Comparison of ENCODE assay signal across 21 cellular contexts in genomic region chr2:175732523-175732922, GRCh38.
"Had no signal": no experiment of that assay in that cellular context is flagged by ENCODE, and none has a peak within 500 bp of the region (broad histone marks: within the 10 kb centered on the region; RNA-seq: fewer than 3 reads in every experiment).

No MANE protein-coding gene starts in this region.

- H3K9me3 ChIP-seq: gastroesophageal sphincter, left lung, lower lobe of right lung had no signal

- ATAC-seq: foreskin keratinocyte, gastroesophageal sphincter, heart left ventricle, left lung, left ventricle myocardium superior, lower lobe of right lung had no signal

- H3K4me1 ChIP-seq: esophagus muscularis mucosa, foreskin keratinocyte, gastroesophageal sphincter, heart left ventricle, left lung, lower lobe of right lung had no signal

- H3K36me3 ChIP-seq: esophagus muscularis mucosa, gastroesophageal sphincter, heart left ventricle, left lung, lower lobe of right lung had no signal

- H3K27ac ChIP-seq: coronary artery, dorsolateral prefrontal cortex, esophagus muscularis mucosa, foreskin keratinocyte, gastroesophageal sphincter, heart left ventricle, hepatocyte, left lung, lower lobe of right lung had no signal

- DNase-seq: cerebellar nuclear complex; dermis blood vessel endothelial cell; dorsolateral prefrontal cortex; effector CD4-positive, alpha-beta T cell; effector memory CD4-positive, alpha-beta T cell; foreskin keratinocyte; heart left ventricle; hypothalamus; immature natural killer cell; islet precursor cell; kidney; kidney glomerular epithelial cell; left lung; left ventricle myocardium superior; lower lobe of right lung; mesenchymal stem cell; midbrain had no signal

- H3K27me3 ChIP-seq: dorsolateral prefrontal cortex, esophagus muscularis mucosa, heart left ventricle, hepatocyte, left lung had no signal

- H3K4me3 ChIP-seq: coronary artery, dorsolateral prefrontal cortex, esophagus muscularis mucosa, gastroesophageal sphincter, heart left ventricle, hepatocyte, left lung, lower lobe of right lung had no signal
